In genomic region chrX:18390941-18391538, GRCh38 we compare ENCODE assay signal across 8 cellular contexts. TPM values are rescaled to one million over a fixed set of nuclear protein-coding genes. Genes with fewer than 3 reads are reported as not detected.
DNase-seq lines count a peak whose midpoint lies in the region; ATAC-seq and TF ChIP-seq lines count a peak whose summit lies in the region.

No MANE protein-coding gene starts in this region.

- DNase-seq in DND-41 (peak; percentile 45), SKM-1 treated with dmso at 0.1 percent for 144 hours (lab: John Stamatoyannopoulos, UW; ENCODE audit: unreplicated experiment) (peak; percentile 11), heart left ventricle (peak; percentile 24 to 72 (median 39)), retina (peak; percentile 58), HuH-7.5 (ENCODE audit: low spot score) (no peak)
- peak; percentile 44 for DNase-seq in activated naive CD8-positive, alpha-beta T cell treated with anti-CD3 and anti-CD28 coated beads, Interleukin-2, amount 50 U/mL, for 24 hours

- H3K27ac Mint-ChIP-seq in activated naive CD8-positive, alpha-beta T cell treated with anti-CD3 and anti-CD28 coated beads, Interleukin-2, amount 50 U/mL, for 24 hours = no peak overlapping the region

- H3K9ac ChIP-seq in DND-41 (ENCODE audit: low read depth, low read length) (no peak overlapping the region), Loucy (ENCODE audit: low read depth, low read length, poor library complexity, severe bottlenecking) (no peak overlapping the region)

- 19 to 22% (median 21%) methylated on average over 9 of the region's 9 CpGs for WGBS in heart left ventricle, 4 donors

- no peaks in the 10 kb centered on the region for H3K9me3 ChIP-seq in DND-41 (ENCODE audit: insufficient read depth, low read length, severe bottlenecking)
- no peaks in the 10 kb centered on the region for H3K9me3 ChIP-seq in Loucy (ENCODE audit: insufficient read depth, low read depth, low read length)
- H3K9me3 ChIP-seq in heart left ventricle = no peaks in the 10 kb centered on the region

- intact Hi-C loops in heart left ventricle (cut with DNase I) = loop anchor here (1.0 to 10.0 kb wide), 11 partner anchors 504 to 946 kb away; no protein-coding TSS in a partner anchor

- H3K27ac ChIP-seq in DND-41 (ENCODE audit: low read length) (no peak overlapping the region), heart left ventricle (no peak overlapping the region)

- peaks cover 2% of the 10 kb centered on the region for H3K4me1 Mint-ChIP-seq in activated naive CD8-positive, alpha-beta T cell treated with anti-CD3 and anti-CD28 coated beads, Interleukin-2, amount 50 U/mL, for 24 hours

- peaks cover 2% of the 10 kb centered on the region for H3K27me3 Mint-ChIP-seq in activated naive CD8-positive, alpha-beta T cell treated with anti-CD3 and anti-CD28 coated beads, Interleukin-2, amount 50 U/mL, for 24 hours

- no peaks in the 10 kb centered on the region for H3K36me3 ChIP-seq in DND-41 (ENCODE audit: insufficient read depth, low read length)
- H3K36me3 ChIP-seq in Loucy (ENCODE audit: insufficient read depth, low read length) = no peaks in the 10 kb centered on the region
- H3K36me3 ChIP-seq in heart left ventricle = no peaks in the 10 kb centered on the region

- H3K9me3 Mint-ChIP-seq in activated naive CD8-positive, alpha-beta T cell treated with anti-CD3 and anti-CD28 coated beads, Interleukin-2, amount 50 U/mL, for 24 hours = no peaks in the 10 kb centered on the region

- H3K4me3 Mint-ChIP-seq in activated naive CD8-positive, alpha-beta T cell treated with anti-CD3 and anti-CD28 coated beads, Interleukin-2, amount 50 U/mL, for 24 hours = no peak overlapping the region

- H3K4me3 ChIP-seq in DND-41 (ENCODE audit: low read depth in 1 of 2, low read length in 2 of 2) (no peak overlapping the region), Loucy (ENCODE audit: low read length, poor library complexity, severe bottlenecking) (no peak overlapping the region), heart left ventricle (no peak overlapping the region)

- no peaks in the 10 kb centered on the region for H3K36me3 Mint-ChIP-seq in activated naive CD8-positive, alpha-beta T cell treated with anti-CD3 and anti-CD28 coated beads, Interleukin-2, amount 50 U/mL, for 24 hours (ENCODE audit: low read depth)

- no peaks in the 10 kb centered on the region for H3K27me3 ChIP-seq in DND-41 (ENCODE audit: insufficient read depth, low read length, poor library complexity)
- no peaks in the 10 kb centered on the region for H3K27me3 ChIP-seq in Loucy (ENCODE audit: insufficient read depth, low read length, poor library complexity, severe bottlenecking)
- H3K27me3 ChIP-seq in heart left ventricle = no peaks in the 10 kb centered on the region

- TF ChIP-seq POLR2A in heart left ventricle (IDR thresholded peaks at IDR 0.05) = no peak

- H3K79me2 ChIP-seq in DND-41 (ENCODE audit: insufficient read depth, low read length) (no peaks in the 10 kb centered on the region), Loucy (ENCODE audit: insufficient read depth, low read length) (no peaks in the 10 kb centered on the region)

- no peaks in the 10 kb centered on the region for H3K4me1 ChIP-seq in DND-41 (ENCODE audit: insufficient read depth, low read length)
- no peaks in the 10 kb centered on the region for H3K4me1 ChIP-seq in Loucy (ENCODE audit: insufficient read depth, low read length, poor library complexity, severe bottlenecking)
- H3K4me1 ChIP-seq in heart left ventricle = no peaks in the 10 kb centered on the region

- peak; percentile 72 for TF ChIP-seq CTCF in DND-41 (IDR thresholded peaks at IDR 0.05; ENCODE audit: borderline replicate concordance, extremely low read depth, low read length, poor library complexity, severe bottlenecking)
- peak; percentile 65 for TF ChIP-seq CTCF in Loucy (conservative IDR thresholded peaks at IDR 0.05; ENCODE audit: low read length)
- peak; percentile 56 to 92 (median 66) for TF ChIP-seq CTCF in heart left ventricle (IDR thresholded peaks at IDR 0.05)

- no peak overlapping the region for H2AFZ ChIP-seq in DND-41 (ENCODE audit: low read depth, low read length)
- H2AFZ ChIP-seq in Loucy (ENCODE audit: low read length) = peak overlapping the region; percentile 75; the same call in 1 of the 2 replicates

- H3K4me2 ChIP-seq in DND-41 (ENCODE audit: insufficient read depth, low read length) = no peak overlapping the region
- H3K4me2 ChIP-seq in Loucy (ENCODE audit: low read depth, low read length, poor library complexity, severe bottlenecking) = no peak overlapping the region

- no peaks in the 10 kb centered on the region for H3K9me2 ChIP-seq in Loucy (replicated peaks; ENCODE audit: low read depth, low read length)

- H4K20me1 ChIP-seq in DND-41 (ENCODE audit: insufficient read depth, low read length) = no peaks in the 10 kb centered on the region
- H4K20me1 ChIP-seq in Loucy (ENCODE audit: insufficient read depth, low read length, poor library complexity, severe bottlenecking) = no peaks in the 10 kb centered on the region

- peak; percentile 33; the same call in 1 of the 3 replicates for ATAC-seq in DND-41 (ENCODE audit: insufficient read depth, low read depth)
- ATAC-seq in activated naive CD8-positive, alpha-beta T cell treated with anti-CD3 and anti-CD28 coated beads, Interleukin-2, amount 50 U/mL, for 24 hours = no peak
- no peak for ATAC-seq in heart left ventricle
- no peak for ATAC-seq in GM18870 (IDR thresholded peaks at IDR 0.05; ENCODE audit: unreplicated experiment)

- H3F3A ChIP-seq in Loucy (ENCODE audit: low read depth) = no peaks in the 10 kb centered on the region

RNA-seq across cellular contexts. Expression of gene CDKL5, which starts 34.4 kb away (rescaled TPM):
- 10 to 100 TPM in 4 of 9 donors, 1 to 10 TPM in 5; 5.4 to 12.5 (median 9.8) TPM for total RNA-seq in heart left ventricle
- polyA plus RNA-seq in heart left ventricle = 1 to 10 TPM; 3.0 to 3.4 TPM

RNA-seq across cellular contexts. Expression of gene SCML2, which starts 36.6 kb away (rescaled TPM):
- total RNA-seq in heart left ventricle = 1 to 10 TPM in 4 of 9 donors, under 1 TPM in 5; 0.90 to 1.4 (median 0.97) TPM
- 1 to 10 TPM; 1.2 to 2.0 TPM for polyA plus RNA-seq in heart left ventricle
